In genomic region chr1:198605880-198606458, GRCh38 we compare ENCODE assay signal across 11 cellular contexts. TPM values are rescaled to one million over a fixed set of nuclear protein-coding genes. Genes with fewer than 3 reads are reported as not detected.
DNase-seq lines count a peak whose midpoint lies in the region; ATAC-seq and TF ChIP-seq lines count a peak whose summit lies in the region.
"Had no signal": no experiment of that assay in that cellular context is flagged by ENCODE, and none has a peak within 500 bp of the region (broad histone marks: within the 10 kb centered on the region; RNA-seq: fewer than 3 reads in every experiment).

No MANE protein-coding gene starts in this region.

- intact Hi-C loops in lower lobe of right lung (cut with DNase I): no loop called here

- peaks cover 1 to 15% (median 8%) of the 10 kb centered on the region in 11 experiments; a peak in 14 of 22 replicates for H3K9me3 ChIP-seq in BLaER1 treated with 17β-estradiol and CSF1 and Interleukin-3, amounts not matched to agents 10 nM and 100 nM (replicated peaks in 1 of 11)
- H3K9me3 ChIP-seq in lower lobe of right lung: no peaks in the 10 kb centered on the region
- H3K9me3 ChIP-seq: right atrium auricular region had no signal

- H3K4me1 Mint-ChIP-seq in HFFc6 (ENCODE audit: low read depth): peaks cover 64% of the 10 kb centered on the region

- H3K27ac Mint-ChIP-seq in HFFc6: peak overlapping the region; percentile 64

- peaks cover 19% of the 10 kb centered on the region for H3K36me3 Mint-ChIP-seq in HFFc6 (ENCODE audit: low read depth)

- no peak overlapping the region for H3K9ac ChIP-seq in BLaER1 treated with 17β-estradiol and CSF1 and Interleukin-3, amounts not matched to agents 10 nM and 100 nM

- H3K4me3 ChIP-seq in BLaER1 treated with 17β-estradiol and CSF1 and Interleukin-3, amounts not matched to agents 10 nM and 100 nM: no peak overlapping the region
- H3K4me3 ChIP-seq in lower lobe of right lung: no peak overlapping the region
- H3K4me3 ChIP-seq: right atrium auricular region had no signal

- ATAC-seq in GM18858 (IDR thresholded peaks at IDR 0.05; ENCODE audit: unreplicated experiment) (no peak), lower lobe of right lung (no peak), HG02678 (IDR thresholded peaks at IDR 0.05; ENCODE audit: unreplicated experiment) (no peak)

- DNase-seq in HFFc6 (peak; percentile 35), T1000 (lab: John Stamatoyannopoulos, UW) (peak; percentile 10), iPS-NIHi7 (ENCODE audit: extremely low spot score) (peak; percentile 14), lower lobe of right lung (no peak)
- no peak for DNase-seq in activated effector memory CD4-positive, alpha-beta T cell treated with anti-CD3 and anti-CD28 coated beads, Interleukin-2, amount 50 U/mL, for 16 hours
- DNase-seq: CD8-positive, alpha-beta memory T cell; NCI-H1694 treated with DMSO at 0.1 percent for 48 hours had no signal

- H4K20me1 ChIP-seq in BLaER1 treated with 17β-estradiol and CSF1 and Interleukin-3, amounts not matched to agents 10 nM and 100 nM: no peaks in the 10 kb centered on the region

- no peak for TF ChIP-seq CTCF in HFFc6 (IDR thresholded peaks at IDR 0.05)
- TF ChIP-seq CTCF in lower lobe of right lung (IDR thresholded peaks at IDR 0.05): no peak

- H3K4me2 ChIP-seq in BLaER1 treated with 17β-estradiol and CSF1 and Interleukin-3, amounts not matched to agents 10 nM and 100 nM: peak overlapping the region in 9 of 11 experiments; percentile 13 to 68 (median 49); a peak in 15 of 22 replicates

- H3K27ac ChIP-seq in BLaER1 treated with 17β-estradiol and CSF1 and Interleukin-3, amounts not matched to agents 10 nM and 100 nM: no peak overlapping the region
- H3K27ac ChIP-seq in lower lobe of right lung: no peak overlapping the region
- H3K27ac ChIP-seq: right atrium auricular region had no signal

- no peak overlapping the region for H3K4me3 Mint-ChIP-seq in HFFc6

- peaks cover 13 to 28% (median 18%) of the 10 kb centered on the region in 10 experiments; a peak in 19 of 20 replicates for H3K4me1 ChIP-seq in BLaER1 treated with 17β-estradiol and CSF1 and Interleukin-3, amounts not matched to agents 10 nM and 100 nM
- H3K4me1 ChIP-seq in lower lobe of right lung: no peaks in the 10 kb centered on the region
- H3K4me1 ChIP-seq: right atrium auricular region had no signal

- H3K36me3 ChIP-seq in BLaER1 treated with 17β-estradiol and CSF1 and Interleukin-3, amounts not matched to agents 10 nM and 100 nM: no peaks in the 10 kb centered on the region
- no peaks in the 10 kb centered on the region for H3K36me3 ChIP-seq in lower lobe of right lung
- H3K36me3 ChIP-seq: right atrium auricular region had no signal

- H3K27me3 Mint-ChIP-seq in HFFc6 (ENCODE audit: insufficient read depth): no peaks in the 10 kb centered on the region
- H3K27me3 Mint-ChIP-seq: CD8-positive, alpha-beta memory T cell had no signal

- H3K9me3 Mint-ChIP-seq in HFFc6: peaks cover 8% of the 10 kb centered on the region

- H3K27me3 ChIP-seq in BLaER1 treated with 17β-estradiol and CSF1 and Interleukin-3, amounts not matched to agents 10 nM and 100 nM: no peaks in the 10 kb centered on the region
- no peaks in the 10 kb centered on the region for H3K27me3 ChIP-seq in lower lobe of right lung (ENCODE audit: low read depth)
- H3K27me3 ChIP-seq: right atrium auricular region had no signal

RNA-seq across cellular contexts. Expression of gene PTPRC, which starts 32.9 kb away (rescaled TPM):
- under 1 TPM; 0.19 to 0.96 (median 0.79) TPM for total RNA-seq in HFFc6 (2021; fragmentation: NEBNext Ultra II Directional; extraction: Animal tissue kit (Norgen Biotek cat#: 25700))
- 214 TPM for total RNA-seq in lower lobe of right lung

Comparison
In these comparisons a context has a peak if more than half of its experiments do, and no peak if none do; other contexts are left out.
1. DNase-seq: peak in HFFc6 (single experiment), T1000 (single experiment) and iPS-NIHi7 (single experiment); none in lower lobe of right lung (single experiment) and activated effector memory CD4-positive, alpha-beta T cell treated with anti-CD3 and anti-CD28 coated beads, Interleukin-2, amount 50 U/mL, for 16 hours (single experiment).
2. RNA of gene PTPRC, which starts 32.9 kb away (total RNA-seq): 214 TPM in lower lobe of right lung (single experiment); 0.19 to 0.96 TPM in HFFc6; every median in the first group is over 100 times any median in the second.